9 cellular contexts compared by ENCODE assay signal in genomic region chr1:206890125-206890637, GRCh38. TPM values are rescaled to one million over a fixed set of nuclear protein-coding genes. Genes with fewer than 3 reads are reported as not detected.
DNase-seq lines count a peak whose midpoint lies in the region; FAIRE-seq and TF ChIP-seq lines count a peak whose summit lies in the region.
"Had no signal": no experiment of that assay in that cellular context is flagged by ENCODE, and none has a peak within 500 bp of the region (broad histone marks: within the 10 kb centered on the region; RNA-seq: fewer than 3 reads in every experiment).

No MANE protein-coding gene starts in this region.

- no peak overlapping the region for H3K18ac ChIP-seq in mesendoderm (ENCODE audit: low read length)

- WGBS in mesendoderm (ENCODE audit: extremely low coverage, insufficient coverage, low lambda C conversion rate), result no CpG with 5 or more reads among the region's 2 CpGs

- no peak overlapping the region for H2BK120ac ChIP-seq in mesendoderm (ENCODE audit: low read depth, low read length)

- DNase-seq in Daoy (ENCODE audit: low read depth) (peak; percentile 58), HTR-8/SVneo (ENCODE audit: insufficient read length, low spot score) (peak; percentile 72), adipocyte (ENCODE audit: low read depth) (peak; percentile 15), mesendoderm (peak; percentile 46), H54 (ENCODE audit: insufficient read length, low spot score) (no peak), NCI-H2081 (lab: John Stamatoyannopoulos, UW) (no peak), middle frontal gyrus (ENCODE audit: extremely low spot score, low spot score) (no peak), NCI-H2081 treated with DMSO at 0.1 percent for 48 hours (lab: John Stamatoyannopoulos, UW) (no peak)

- H3K4ac ChIP-seq in mesendoderm (ENCODE audit: low read depth, low read length), result no peak overlapping the region

- H2BK5ac ChIP-seq in mesendoderm (ENCODE audit: low read length), result peak overlapping the region; percentile 12

- H3K27ac ChIP-seq in mesendoderm (ENCODE audit: low read depth, low read length), result no peak overlapping the region

- no peak for TF ChIP-seq POLR2A in H54 (IDR thresholded peaks at IDR 0.05; ENCODE audit: low read depth, low read length)

- H3K4me3 ChIP-seq in adipocyte (ENCODE audit: low read length) (no peak overlapping the region), mesendoderm (ENCODE audit: low read length) (no peak overlapping the region)

- no peak overlapping the region for H2BK15ac ChIP-seq in mesendoderm (replicated peaks; ENCODE audit: low read depth)

- no peaks in the 10 kb centered on the region for H3K36me3 ChIP-seq in adipocyte (ENCODE audit: control insufficient read depth, insufficient read depth, low read length, severe bottlenecking)
- H3K36me3 ChIP-seq in mesendoderm (ENCODE audit: control insufficient read depth, insufficient read depth, low read length), result no peaks in the 10 kb centered on the region

- H3K79me2 ChIP-seq in mesendoderm (ENCODE audit: control insufficient read depth, insufficient read depth, low read length), result no peaks in the 10 kb centered on the region

- H3K9me3 ChIP-seq in adipocyte (ENCODE audit: control insufficient read depth, low read length), result no peaks in the 10 kb centered on the region

- H3K4me1 ChIP-seq in adipocyte (ENCODE audit: control insufficient read depth, insufficient read depth, low read length), result peaks cover 54% of the 10 kb centered on the region
- peaks cover 8% of the 10 kb centered on the region for H3K4me1 ChIP-seq in mesendoderm (ENCODE audit: control insufficient read depth, low read depth, low read length)

- no peak overlapping the region for H4K5ac ChIP-seq in mesendoderm (ENCODE audit: low read length)

- no peak overlapping the region for H4K8ac ChIP-seq in mesendoderm (ENCODE audit: low read depth, low read length)

- no peaks in the 10 kb centered on the region for H3K27me3 ChIP-seq in adipocyte (replicated peaks; ENCODE audit: control insufficient read depth, insufficient read depth, low read length)
- no peaks in the 10 kb centered on the region for H3K27me3 ChIP-seq in mesendoderm (ENCODE audit: insufficient read depth, low read length, poor library complexity)

- H3K9ac ChIP-seq in adipocyte (ENCODE audit: low read length) (no peak overlapping the region), mesendoderm (ENCODE audit: low read length) (no peak overlapping the region)

- no peak for FAIRE-seq in HTR-8/SVneo (lab: Jason Lieb, UNC)
- no peak for FAIRE-seq in H54 (lab: Jason Lieb, UNC)
- FAIRE-seq: endothelial cell of umbilical vein had no signal

- no peak overlapping the region for H2AK5ac ChIP-seq in mesendoderm (ENCODE audit: low read length)

- no peak overlapping the region for H3K23ac ChIP-seq in mesendoderm (ENCODE audit: low read length)

- H3K4me2 ChIP-seq in mesendoderm (ENCODE audit: low read length), result no peak overlapping the region

- no peak overlapping the region for H3K56ac ChIP-seq in mesendoderm (ENCODE audit: low read length)

- H3K79me1 ChIP-seq in mesendoderm (ENCODE audit: low read length), result no peaks in the 10 kb centered on the region

RNA-seq across cellular contexts. Expression of gene IL24, which starts 7.1 kb away (rescaled TPM):
- 0.11 TPM in 1 of 2 replicates, not detected in the other for total RNA-seq in Daoy (2014; rRNA removed; shearing (Covaris generic))
- 0.06 TPM for polyA plus RNA-seq in mesendoderm (2013, experiment 1 of 2)
- 0.07 TPM for polyA plus RNA-seq in mesendoderm (2013, experiment 2 of 2)
- total RNA-seq: endothelial cell of umbilical vein had no signal
- polyA plus RNA-seq: endothelial cell of umbilical vein had no signal

RNA-seq across cellular contexts. Expression of gene IL20, which starts 24.8 kb away (rescaled TPM):
- not detected in 2 replicates for total RNA-seq in Daoy (2014; rRNA removed; shearing (Covaris generic))
- not detected for polyA plus RNA-seq in mesendoderm (2013, experiment 1 of 2)
- polyA plus RNA-seq in mesendoderm (2013, experiment 2 of 2), result not detected
- total RNA-seq: endothelial cell of umbilical vein had no signal
- polyA plus RNA-seq: endothelial cell of umbilical vein had no signal

RNA-seq across cellular contexts. Expression of gene FCMR, which starts 31.6 kb away (rescaled TPM):
- total RNA-seq in Daoy (2014; rRNA removed; shearing (Covaris generic)), result 0.23 TPM in 1 of 2 replicates, not detected in the other
- 0.42 TPM for polyA plus RNA-seq in mesendoderm (2013, experiment 1 of 2)
- polyA plus RNA-seq in mesendoderm (2013, experiment 2 of 2), result 0.24 TPM
- total RNA-seq: endothelial cell of umbilical vein had no signal
- polyA plus RNA-seq: endothelial cell of umbilical vein had no signal

RNA-seq across cellular contexts. Expression of gene PIGR, which starts 56.1 kb away (rescaled TPM):
- total RNA-seq in Daoy (2014; rRNA removed; shearing (Covaris generic)), result not detected in 2 replicates
- 0.01 TPM for polyA plus RNA-seq in mesendoderm (2013, experiment 1 of 2)
- polyA plus RNA-seq in mesendoderm (2013, experiment 2 of 2), result 0.13 TPM
- total RNA-seq: endothelial cell of umbilical vein had no signal
- polyA plus RNA-seq: endothelial cell of umbilical vein had no signal

Comparison
In these comparisons a context has a peak if more than half of its experiments do, and no peak if none do; other contexts are left out.
1. DNase-seq: peak in Daoy (single experiment), HTR-8/SVneo (single experiment), adipocyte (single experiment) and mesendoderm (single experiment); none in H54 (single experiment), NCI-H2081 (0 of 2), middle frontal gyrus (single experiment) and NCI-H2081 treated with DMSO at 0.1 percent for 48 hours (single experiment).